ENCODE assay signal across 29 cellular contexts in genomic region chr2:66896151-66896550, GRCh38.
"Had no signal": no experiment of that assay in that cellular context is flagged by ENCODE, and none has a peak within 500 bp of the region (broad histone marks: within the 10 kb centered on the region; RNA-seq: fewer than 3 reads in every experiment).

No MANE protein-coding gene starts in this region.

- DNase-seq: activated CD4-positive, alpha-beta memory T cell treated with anti-CD3 and anti-CD28 coated beads, Interleukin-2, amount 10 ng/mL, durations not matched to agents 7 days and 5 days; activated CD4-positive, alpha-beta T cell treated with anti-CD3 and anti-CD28 coated beads for 4 hours; activated CD4-positive, alpha-beta T cell treated with anti-CD3 and anti-CD28 coated beads, Interleukin-2, amount 10 ng/mL, durations not matched to agents 7 days and 5 days; activated CD4-positive, alpha-beta T cell treated with anti-CD3 and anti-CD28 coated beads, Interleukin-2, amount 50 U/mL, for 4 hours; activated CD4-positive, CD25-positive, alpha-beta regulatory T cell; activated CD4-positive, CD25-positive, alpha-beta regulatory T cell treated with anti-CD3 and anti-CD28 coated beads, Interleukin-2, amount 50 U/mL, for 72 hours; activated CD8-positive, alpha-beta memory T cell treated with anti-CD3 and anti-CD28 coated beads, Interleukin-2, amount 50 U/mL, for 48 hours; activated gamma-delta T cell; activated naive CD4-positive, alpha-beta T cell; activated naive CD4-positive, alpha-beta T cell treated with anti-CD3 and anti-CD28 coated beads, Interleukin-2, amount 10 ng/mL, durations not matched to agents 7 days and 5 days; activated naive CD8-positive, alpha-beta T cell treated with anti-CD3 and anti-CD28 coated beads, Interleukin-2, amount 10 ng/mL, durations not matched to agents 7 days and 5 days; activated T-cell treated with anti-CD3 and anti-CD28 coated beads for 4 hours; activated T-cell treated with anti-CD3 and anti-CD28 coated beads, Interleukin-2, amount 50 U/mL, for 24 hours; activated T-cell treated with anti-CD3 and anti-CD28 coated beads, Interleukin-2, amount 50 U/mL, for 72 hours; dorsolateral prefrontal cortex; effector memory CD4-positive, alpha-beta T cell; endodermal cell; foreskin keratinocyte; gastrocnemius medialis; glutamatergic neuron; T-helper 2 cell had no signal

- H3K4me1 Mint-ChIP-seq: activated CD4-positive, alpha-beta memory T cell treated with anti-CD3 and anti-CD28 coated beads, Interleukin-2, amount 10 ng/mL, durations not matched to agents 7 days and 5 days; activated CD4-positive, alpha-beta T cell treated with anti-CD3 and anti-CD28 coated beads, Interleukin-2, amount 10 ng/mL, durations not matched to agents 7 days and 5 days; activated naive CD4-positive, alpha-beta T cell treated with anti-CD3 and anti-CD28 coated beads, Interleukin-2, amount 10 ng/mL, durations not matched to agents 7 days and 5 days; activated naive CD8-positive, alpha-beta T cell treated with anti-CD3 and anti-CD28 coated beads, Interleukin-2, amount 10 ng/mL, durations not matched to agents 7 days and 5 days; central memory CD8-positive, alpha-beta T cell had no signal

- H3K36me3 ChIP-seq: ascending aorta, breast epithelium, gastrocnemius medialis had no signal

- H3K4me3 ChIP-seq: ascending aorta, breast epithelium, coronary artery, dorsolateral prefrontal cortex, gastrocnemius medialis had no signal

- H3K27ac Mint-ChIP-seq: activated CD4-positive, alpha-beta memory T cell treated with anti-CD3 and anti-CD28 coated beads, Interleukin-2, amount 10 ng/mL, durations not matched to agents 7 days and 5 days; activated CD4-positive, alpha-beta T cell treated with anti-CD3 and anti-CD28 coated beads, Interleukin-2, amount 10 ng/mL, durations not matched to agents 7 days and 5 days; activated naive CD4-positive, alpha-beta T cell treated with anti-CD3 and anti-CD28 coated beads, Interleukin-2, amount 10 ng/mL, durations not matched to agents 7 days and 5 days; activated naive CD4-positive, alpha-beta T cell treated with anti-CD3 and anti-CD28 coated beads, Interleukin-2, amount 50 U/mL, for 72 hours; activated naive CD8-positive, alpha-beta T cell treated with anti-CD3 and anti-CD28 coated beads, Interleukin-2, amount 10 ng/mL, durations not matched to agents 7 days and 5 days; activated T-cell treated with anti-CD3 and anti-CD28 coated beads, Interleukin-2, amount 50 U/mL, for 24 hours; activated T-cell treated with anti-CD3 and anti-CD28 coated beads, Interleukin-2, amount 50 U/mL, for 72 hours; dendritic cell treated with granulocyte-macrophage colony-stimulating factor and Interleukin-4, amounts not matched to agents 40 ng/mL and 50 ng/mL, for 4 days; endodermal cell had no signal

- H3K27me3 Mint-ChIP-seq: activated CD4-positive, alpha-beta memory T cell treated with anti-CD3 and anti-CD28 coated beads, Interleukin-2, amount 10 ng/mL, durations not matched to agents 7 days and 5 days; activated CD4-positive, alpha-beta T cell treated with anti-CD3 and anti-CD28 coated beads, Interleukin-2, amount 10 ng/mL, durations not matched to agents 7 days and 5 days; activated naive CD4-positive, alpha-beta T cell treated with anti-CD3 and anti-CD28 coated beads, Interleukin-2, amount 10 ng/mL, durations not matched to agents 7 days and 5 days; activated naive CD8-positive, alpha-beta T cell treated with anti-CD3 and anti-CD28 coated beads, Interleukin-2, amount 10 ng/mL, durations not matched to agents 7 days and 5 days; activated T-cell treated with anti-CD3 and anti-CD28 coated beads, Interleukin-2, amount 50 U/mL, for 24 hours; brain; central memory CD8-positive, alpha-beta T cell; dendritic cell treated with granulocyte-macrophage colony-stimulating factor and Interleukin-4, amounts not matched to agents 40 ng/mL and 50 ng/mL, for 4 days had no signal

- H3K27me3 ChIP-seq: ascending aorta, breast epithelium, foreskin keratinocyte, gastrocnemius medialis had no signal

- H3K9me3 Mint-ChIP-seq: activated CD4-positive, alpha-beta memory T cell treated with anti-CD3 and anti-CD28 coated beads, Interleukin-2, amount 10 ng/mL, durations not matched to agents 7 days and 5 days; activated CD4-positive, alpha-beta T cell treated with anti-CD3 and anti-CD28 coated beads, Interleukin-2, amount 10 ng/mL, durations not matched to agents 7 days and 5 days; activated naive CD8-positive, alpha-beta T cell treated with anti-CD3 and anti-CD28 coated beads, Interleukin-2, amount 10 ng/mL, durations not matched to agents 7 days and 5 days; activated T-cell treated with anti-CD3 and anti-CD28 coated beads, Interleukin-2, amount 50 U/mL, for 24 hours; brain; central memory CD8-positive, alpha-beta T cell; endodermal cell had no signal

- H3K9me3 ChIP-seq: ascending aorta, breast epithelium, gastrocnemius medialis had no signal

- H3K27ac ChIP-seq: ascending aorta, breast epithelium, coronary artery, dorsolateral prefrontal cortex, foreskin keratinocyte, gastrocnemius medialis had no signal

- H3K36me3 Mint-ChIP-seq: activated naive CD4-positive, alpha-beta T cell treated with anti-CD3 and anti-CD28 coated beads, Interleukin-2, amount 10 ng/mL, durations not matched to agents 7 days and 5 days; activated naive CD4-positive, alpha-beta T cell treated with anti-CD3 and anti-CD28 coated beads, Interleukin-2, amount 50 U/mL, for 72 hours; activated naive CD8-positive, alpha-beta T cell treated with anti-CD3 and anti-CD28 coated beads, Interleukin-2, amount 10 ng/mL, durations not matched to agents 7 days and 5 days; brain had no signal

- ATAC-seq: activated naive CD4-positive, alpha-beta T cell treated with anti-CD3 and anti-CD28 coated beads, Interleukin-2, amount 50 U/mL, for 72 hours; activated T-cell treated with anti-CD3 and anti-CD28 coated beads, Interleukin-2, amount 50 U/mL, for 72 hours; esophagus mucosa; foreskin keratinocyte; gastrocnemius medialis had no signal

- H3K4me3 Mint-ChIP-seq: activated CD4-positive, alpha-beta memory T cell treated with anti-CD3 and anti-CD28 coated beads, Interleukin-2, amount 10 ng/mL, durations not matched to agents 7 days and 5 days; activated CD4-positive, alpha-beta T cell treated with anti-CD3 and anti-CD28 coated beads, Interleukin-2, amount 10 ng/mL, durations not matched to agents 7 days and 5 days; activated naive CD4-positive, alpha-beta T cell treated with anti-CD3 and anti-CD28 coated beads, Interleukin-2, amount 10 ng/mL, durations not matched to agents 7 days and 5 days; activated naive CD8-positive, alpha-beta T cell treated with anti-CD3 and anti-CD28 coated beads, Interleukin-2, amount 10 ng/mL, durations not matched to agents 7 days and 5 days; activated T-cell treated with anti-CD3 and anti-CD28 coated beads, Interleukin-2, amount 50 U/mL, for 24 hours; activated T-cell treated with anti-CD3 and anti-CD28 coated beads, Interleukin-2, amount 50 U/mL, for 72 hours; brain; central memory CD8-positive, alpha-beta T cell; dendritic cell treated with granulocyte-macrophage colony-stimulating factor and Interleukin-4, amounts not matched to agents 40 ng/mL and 50 ng/mL, for 4 days; endodermal cell had no signal

- H3K4me1 ChIP-seq: ascending aorta, breast epithelium, foreskin keratinocyte, gastrocnemius medialis had no signal
